Comparison of ENCODE assay signal across 10 cellular contexts in genomic region chr4:98510757-98511517, GRCh38.
DNase-seq lines count a peak whose midpoint lies in the region; ATAC-seq, FAIRE-seq and TF ChIP-seq lines count a peak whose summit lies in the region.
"Had no signal": no experiment of that assay in that cellular context is flagged by ENCODE, and none has a peak within 500 bp of the region (broad histone marks: within the 10 kb centered on the region; RNA-seq: fewer than 3 reads in every experiment).

No MANE protein-coding gene starts in this region.

- H4K20me1 ChIP-seq in MM.1S (ENCODE audit: insufficient read depth, low read length), result no peaks in the 10 kb centered on the region
- H4K20me1 ChIP-seq in astrocyte (ENCODE audit: insufficient read depth, low read length), result no peaks in the 10 kb centered on the region

- H3K4me3 Mint-ChIP-seq in astrocyte (ENCODE audit: unreplicated experiment), result peak overlapping the region; percentile 67
- H3K4me3 Mint-ChIP-seq in mesothelial cell of epicardium, result no peak overlapping the region

- peak overlapping the region; percentile 95 for H3K27ac Mint-ChIP-seq in astrocyte (ENCODE audit: unreplicated experiment)
- H3K27ac Mint-ChIP-seq in mesothelial cell of epicardium, result peak overlapping the region; percentile 74

- H3K4me1 ChIP-seq in MM.1S (ENCODE audit: low read length) (peaks cover 15% of the 10 kb centered on the region), astrocyte (ENCODE audit: insufficient read depth, low read length) (peaks cover 47% of the 10 kb centered on the region), gastrocnemius medialis (no peaks in the 10 kb centered on the region), pancreas (no peaks in the 10 kb centered on the region)

- no peaks in the 10 kb centered on the region for H3K79me2 ChIP-seq in MM.1S (ENCODE audit: low read length)
- H3K79me2 ChIP-seq in astrocyte (ENCODE audit: insufficient read depth, low read length), result peaks cover 90% of the 10 kb centered on the region

- FAIRE-seq in astrocyte (lab: Jason Lieb, UNC), result peak; percentile 64
- FAIRE-seq in pancreas (lab: Jason Lieb, UNC), result no peak
- FAIRE-seq: endothelial cell of umbilical vein had no signal

- no peak for ATAC-seq in HG02759 (IDR thresholded peaks at IDR 0.05; ENCODE audit: unreplicated experiment)
- no peak for ATAC-seq in gastrocnemius medialis
- no peak for ATAC-seq in pancreas

- H3K9ac ChIP-seq in MM.1S (ENCODE audit: low read length) (no peak overlapping the region), astrocyte (ENCODE audit: low read length) (peak overlapping the region; percentile 66)

- H3K4me2 ChIP-seq in MM.1S (ENCODE audit: low read depth, low read length), result peak overlapping the region; percentile 27
- H3K4me2 ChIP-seq in astrocyte (ENCODE audit: low read length), result peak overlapping the region; percentile 64

- in situ Hi-C loops in G401 (cut with HindIII; ENCODE audit: low sequenced_read_pairs), result no loop called here
- in situ Hi-C loops in gastrocnemius medialis (cut with MboI; ENCODE audit: low sequenced_read_pairs in 4 of 4), result no loop called here

- H3K4me3 ChIP-seq in MM.1S (ENCODE audit: low read length), result no peak overlapping the region
- no peak overlapping the region for H3K4me3 ChIP-seq in astrocyte (ENCODE audit: insufficient read depth, low read depth, low read length)
- no peak overlapping the region for H3K4me3 ChIP-seq in gastrocnemius medialis
- H3K4me3 ChIP-seq in pancreas, result no peak overlapping the region

- H3K27me3 Mint-ChIP-seq in astrocyte (ENCODE audit: low read depth, unreplicated experiment) (no peaks in the 10 kb centered on the region), mesothelial cell of epicardium (ENCODE audit: low read depth) (no peaks in the 10 kb centered on the region)

- no peaks in the 10 kb centered on the region for H3K27me3 ChIP-seq in MM.1S (replicated peaks; ENCODE audit: insufficient read depth, low read length)
- no peaks in the 10 kb centered on the region for H3K27me3 ChIP-seq in astrocyte (ENCODE audit: insufficient read depth, low read length)
- H3K27me3 ChIP-seq in gastrocnemius medialis, result no peaks in the 10 kb centered on the region
- no peaks in the 10 kb centered on the region for H3K27me3 ChIP-seq in pancreas

- TF ChIP-seq CTCF in MM.1S (IDR thresholded peaks at IDR 0.05; ENCODE audit: low read length), result no peak
- no peak for TF ChIP-seq CTCF in astrocyte (IDR thresholded peaks at IDR 0.05; ENCODE audit: insufficient read depth, low read depth, low read length)
- TF ChIP-seq CTCF in mesothelial cell of epicardium (IDR thresholded peaks at IDR 0.05; ENCODE audit: unreplicated experiment), result no peak
- no peak for TF ChIP-seq CTCF in gastrocnemius medialis (IDR thresholded peaks at IDR 0.05 in 4 of 5, conservative IDR thresholded peaks at IDR 0.05 in 1 of 5)
- no peak for TF ChIP-seq CTCF in pancreas (IDR thresholded peaks at IDR 0.05)

- intact Hi-C loops in gastrocnemius medialis (cut with DNase I; ENCODE audit: low total_unique reads), result no loop called here
- intact Hi-C loops in pancreas (cut with DNase I), result no loop called here

- H3K36me3 ChIP-seq in MM.1S (replicated peaks; ENCODE audit: insufficient read depth, low read length) (no peaks in the 10 kb centered on the region), astrocyte (ENCODE audit: insufficient read depth, low read length) (peaks cover 4% of the 10 kb centered on the region), gastrocnemius medialis (no peaks in the 10 kb centered on the region), pancreas (no peaks in the 10 kb centered on the region)

- DNase-seq in G401 (ENCODE audit: low spot score), result peak; percentile 47
- peak; percentile 43 for DNase-seq in MM.1S
- DNase-seq in astrocyte (ENCODE audit: low read depth), result peak; percentile 94
- no peak for DNase-seq in mesothelial cell of epicardium (ENCODE audit: low spot score in 2 of 2, unreplicated experiment in 2 of 2)
- DNase-seq in iPS-NIHi7 (ENCODE audit: extremely low spot score), result no peak
- DNase-seq in gastrocnemius medialis, result no peak
- no peak for DNase-seq in pancreas

- H3K4me1 Mint-ChIP-seq in astrocyte (ENCODE audit: low read depth, unreplicated experiment) (peaks cover 78% of the 10 kb centered on the region), mesothelial cell of epicardium (peaks cover 40% of the 10 kb centered on the region)

- no peaks in the 10 kb centered on the region for H3K9me3 Mint-ChIP-seq in astrocyte (ENCODE audit: unreplicated experiment)
- H3K9me3 Mint-ChIP-seq in mesothelial cell of epicardium, result no peaks in the 10 kb centered on the region

- 0 out of 2 replicates have a peak, but pooled peaks cover 5% of the 10 kb centered on the region for H3F3A ChIP-seq in MM.1S (ENCODE audit: insufficient read depth, low read length)

- H3K9me3 ChIP-seq in MM.1S (replicated peaks; ENCODE audit: insufficient read depth, low read length) (no peaks in the 10 kb centered on the region), astrocyte (ENCODE audit: insufficient read depth, low read depth, low read length) (no peaks in the 10 kb centered on the region), gastrocnemius medialis (no peaks in the 10 kb centered on the region), pancreas (no peaks in the 10 kb centered on the region)

- H3K9me2 ChIP-seq in MM.1S (replicated peaks; ENCODE audit: insufficient read depth, low read length), result no peaks in the 10 kb centered on the region

- TF ChIP-seq POLR2A in gastrocnemius medialis (IDR thresholded peaks at IDR 0.05), result no peak

- H3K27ac ChIP-seq in MM.1S (ENCODE audit: low read length) (no peak overlapping the region; the same call in 1 of the 2 replicates), astrocyte (ENCODE audit: low read depth, low read length) (peak overlapping the region; percentile 68), gastrocnemius medialis (no peak overlapping the region), pancreas (no peak overlapping the region)
- H3K27ac ChIP-seq: HL-60 had no signal

- WGBS in pancreas, 2 donors, result 76 to 85% methylated on average over 6 of the region's 6 CpGs

- peaks cover 5% of the 10 kb centered on the region for H3K36me3 Mint-ChIP-seq in astrocyte (ENCODE audit: low read depth, unreplicated experiment)
- H3K36me3 Mint-ChIP-seq in mesothelial cell of epicardium, result no peaks in the 10 kb centered on the region

- no peak overlapping the region for H2AFZ ChIP-seq in MM.1S (ENCODE audit: low read length)
- no peak overlapping the region for H2AFZ ChIP-seq in astrocyte (ENCODE audit: low read depth, low read length)

Comparison
In these comparisons a context has a peak if more than half of its experiments do, and no peak if none do; other contexts are left out.
1. DNase-seq: peak in G401 (single experiment), MM.1S (single experiment) and astrocyte (single experiment); none in mesothelial cell of epicardium (0 of 2), iPS-NIHi7 (single experiment), gastrocnemius medialis (0 of 2) and pancreas (0 of 6).